22 cellular contexts compared by ENCODE assay signal in genomic region chr9:100074093-100074492, GRCh38. TPM values are rescaled to one million over a fixed set of nuclear protein-coding genes. Genes with fewer than 3 reads are reported as not detected.
A peak's percentile ranks its signal among the peaks of the same experiment; 100 is the strongest.
DNase-seq lines count a peak whose midpoint lies in the region; ATAC-seq and TF ChIP-seq lines count a peak whose summit lies in the region.
"Had no signal": no experiment of that assay in that cellular context is flagged by ENCODE, and none has a peak within 500 bp of the region (broad histone marks: within the 10 kb centered on the region; RNA-seq: fewer than 3 reads in every experiment).

No MANE protein-coding gene starts in this region.

- TF ChIP-seq CTCF in right atrium auricular region (IDR thresholded peaks at IDR 0.05) = no peak

- no peaks in the 10 kb centered on the region for H3K27me3 ChIP-seq in right atrium auricular region
- H3K27me3 ChIP-seq: BLaER1 treated with 17β-estradiol and CSF1 and Interleukin-3, amounts not matched to agents 10 nM and 100 nM had no signal

- H3K9me3 ChIP-seq in right atrium auricular region = no peaks in the 10 kb centered on the region

- H3K27ac ChIP-seq in right atrium auricular region = no peak overlapping the region
- H3K27ac ChIP-seq: 22Rv1; BLaER1 treated with 17β-estradiol and CSF1 and Interleukin-3, amounts not matched to agents 10 nM and 100 nM had no signal

- intact Hi-C loops in left cardiac atrium (cut with DNase I) = no loop called here

- no peaks in the 10 kb centered on the region for H3K36me3 ChIP-seq in right atrium auricular region

- no peak overlapping the region for H3K4me3 ChIP-seq in right atrium auricular region
- H3K4me3 ChIP-seq: BLaER1 treated with 17β-estradiol and CSF1 and Interleukin-3, amounts not matched to agents 10 nM and 100 nM had no signal

- H3K4me1 ChIP-seq in right atrium auricular region = peaks cover 0 to 12% of the 10 kb centered on the region in 2 donors

- ATAC-seq in left cardiac atrium = peak; percentile 30 to 81
- ATAC-seq: CD8-positive, alpha-beta T cell; Panc1 had no signal

- DNase-seq in left cardiac atrium (no peak), right atrium auricular region (ENCODE audit: low spot score) (no peak), astrocyte of the hippocampus (ENCODE audit: low read depth, low spot score) (peak; percentile 55), foreskin melanocyte (peak; percentile 67), NCI-H1930 (lab: John Stamatoyannopoulos, UW) (no peak), NCI-H146 treated with DMSO at 0.1 percent for 48 hours (lab: John Stamatoyannopoulos, UW; ENCODE audit: unreplicated experiment) (no peak), GDM1 (lab: John Stamatoyannopoulos, UW) (no peak), NCI-H524 treated with DMSO at 0.1 percent for 48 hours (lab: John Stamatoyannopoulos, UW) (no peak)
- DNase-seq: ACHN; Calu3; CD8-positive, alpha-beta T cell; DMS153; GOT3; Karpas-422; NCI-H1694 treated with DMSO at 0.1 percent for 48 hours; NCI-H2107; NCI-H510A; NCI-H774; NK-92 treated with Interleukin-12 subunit alpha and Interleukin-12 subunit beta, amount 100 ng/mL, for 24 hours had no signal

RNA-seq across cellular contexts. Expression of gene ERP44, which starts 24.7 kb away (rescaled TPM):
- total RNA-seq in left cardiac atrium = 10 to 100 TPM; 18.9 to 19.5 TPM
- total RNA-seq in right atrium auricular region = 10 to 100 TPM; 11.0 to 12.9 TPM

RNA-seq across cellular contexts. Expression of gene INVS, which starts 24.9 kb away (rescaled TPM):
- total RNA-seq in left cardiac atrium = 1 to 10 TPM; 7.9 to 9.3 TPM
- 10 to 100 TPM in 1 of 2 donors, 1 to 10 TPM in 1; 7.8 to 10.1 TPM for total RNA-seq in right atrium auricular region

Comparison
In these comparisons a context has a peak if more than half of its experiments do, and no peak if none do; other contexts are left out.
1. DNase-seq: peak in astrocyte of the hippocampus (single experiment) and foreskin melanocyte (single experiment); none in left cardiac atrium (single experiment), right atrium auricular region (single experiment), NCI-H1930 (0 of 2), NCI-H146 treated with DMSO at 0.1 percent for 48 hours (single experiment), GDM1 (single experiment) and NCI-H524 treated with DMSO at 0.1 percent for 48 hours (single experiment).